ENCODE assay signal across 2 cellular contexts in the genomic region with DNA sequence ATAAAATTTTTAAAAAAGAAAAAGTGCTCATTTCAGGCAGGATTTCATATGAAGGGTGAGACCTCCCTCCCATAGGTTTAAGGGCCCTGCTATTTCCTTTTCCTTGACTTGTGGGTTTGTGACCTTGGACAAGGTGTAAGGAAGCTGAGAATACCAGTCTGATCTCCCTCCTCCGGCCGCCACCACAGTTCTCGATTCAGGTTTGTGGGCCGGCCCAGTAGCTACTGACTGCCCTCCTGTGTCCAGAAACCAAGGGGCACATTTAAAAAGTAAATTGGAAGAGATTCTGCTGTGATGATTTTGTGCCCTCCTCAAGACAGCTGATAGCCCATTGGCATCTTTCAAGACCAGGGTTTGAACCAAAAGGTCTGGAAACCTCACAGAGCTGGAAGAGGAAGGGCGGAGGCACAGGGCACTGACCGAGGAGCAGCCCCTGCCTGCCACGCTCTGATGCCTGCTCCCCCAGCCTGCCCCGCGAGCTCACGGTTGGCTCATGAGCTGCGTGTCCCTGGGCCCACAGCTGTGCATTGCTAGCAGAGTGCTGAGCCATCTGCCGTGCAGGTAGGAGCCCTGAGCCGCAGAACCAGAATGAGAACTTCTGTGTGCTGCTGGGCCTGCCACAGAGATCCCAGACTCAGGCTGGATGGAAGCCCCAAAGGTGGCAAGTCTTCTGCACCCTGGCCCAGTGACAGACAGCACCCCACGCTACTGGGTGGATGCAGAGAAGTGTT.
TF ChIP-seq lines count a peak whose summit lies in the region.

No MANE protein-coding gene starts in this region.

TF ChIP-seq in GM23338, 12 proteins besides CTCF, POLR2A, EP300 and RAD21 (continues in another document):
- no peak for TF ChIP-seq STAT1 (IDR thresholded peaks at IDR 0.05; ENCODE audit: unreplicated experiment)
- no peak for TF ChIP-seq REST (IDR thresholded peaks at IDR 0.05; ENCODE audit: unreplicated experiment)
- TF ChIP-seq ZNF331 (CRISPR knock-in tag; IDR thresholded peaks at IDR 0.05; ENCODE audit: low read depth), result no peak
- TF ChIP-seq NANOG (IDR thresholded peaks at IDR 0.05; ENCODE audit: borderline replicate concordance), result no peak
- TF ChIP-seq POLR2AphosphoS5 (IDR thresholded peaks at IDR 0.05; ENCODE audit: low read depth), result no peak
- no peak for TF ChIP-seq JUNB (IDR thresholded peaks at IDR 0.05; ENCODE audit: unreplicated experiment)
- no peak for TF ChIP-seq ETS1 (IDR thresholded peaks at IDR 0.05)
- TF ChIP-seq EZH2 (IDR thresholded peaks at IDR 0.05; ENCODE audit: low read depth, unreplicated experiment), result no peak
- no peak for TF ChIP-seq ZNF114 (CRISPR knock-in tag; IDR thresholded peaks at IDR 0.05)
- TF ChIP-seq CREB1 (CRISPR knock-in tag; IDR thresholded peaks at IDR 0.05; ENCODE audit: low read depth), result no peak

TF ChIP-seq in WTC11, 78 proteins besides CTCF, POLR2A, EP300 and RAD21:
- no peak for TF ChIP-seq AR (CRISPR knock-in tag; IDR thresholded peaks at IDR 0.05)
- TF ChIP-seq, protein P1, sequence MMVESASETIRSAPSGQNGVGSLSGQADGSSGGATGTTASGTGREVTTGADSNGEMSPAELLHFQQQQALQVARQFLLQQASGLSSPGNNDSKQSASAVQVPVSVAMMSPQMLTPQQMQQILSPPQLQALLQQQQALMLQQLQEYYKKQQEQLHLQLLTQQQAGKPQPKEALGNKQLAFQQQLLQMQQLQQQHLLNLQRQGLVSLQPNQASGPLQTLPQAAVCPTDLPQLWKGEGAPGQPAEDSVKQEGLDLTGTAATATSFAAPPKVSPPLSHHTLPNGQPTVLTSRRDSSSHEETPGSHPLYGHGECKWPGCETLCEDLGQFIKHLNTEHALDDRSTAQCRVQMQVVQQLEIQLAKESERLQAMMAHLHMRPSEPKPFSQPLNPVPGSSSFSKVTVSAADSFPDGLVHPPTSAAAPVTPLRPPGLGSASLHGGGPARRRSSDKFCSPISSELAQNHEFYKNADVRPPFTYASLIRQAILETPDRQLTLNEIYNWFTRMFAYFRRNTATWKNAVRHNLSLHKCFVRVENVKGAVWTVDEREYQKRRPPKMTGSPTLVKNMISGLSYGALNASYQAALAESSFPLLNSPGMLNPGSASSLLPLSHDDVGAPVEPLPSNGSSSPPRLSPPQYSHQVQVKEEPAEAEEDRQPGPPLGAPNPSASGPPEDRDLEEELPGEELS (CRISPR knock-in tag; IDR thresholded peaks at IDR 0.05), result no peak
- no peak for TF ChIP-seq USF1 (CRISPR knock-in tag; IDR thresholded peaks at IDR 0.05)
- TF ChIP-seq, protein P2, sequence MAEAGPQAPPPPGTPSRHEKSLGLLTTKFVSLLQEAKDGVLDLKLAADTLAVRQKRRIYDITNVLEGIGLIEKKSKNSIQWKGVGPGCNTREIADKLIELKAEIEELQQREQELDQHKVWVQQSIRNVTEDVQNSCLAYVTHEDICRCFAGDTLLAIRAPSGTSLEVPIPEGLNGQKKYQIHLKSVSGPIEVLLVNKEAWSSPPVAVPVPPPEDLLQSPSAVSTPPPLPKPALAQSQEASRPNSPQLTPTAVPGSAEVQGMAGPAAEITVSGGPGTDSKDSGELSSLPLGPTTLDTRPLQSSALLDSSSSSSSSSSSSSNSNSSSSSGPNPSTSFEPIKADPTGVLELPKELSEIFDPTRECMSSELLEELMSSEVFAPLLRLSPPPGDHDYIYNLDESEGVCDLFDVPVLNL (CRISPR knock-in tag; IDR thresholded peaks at IDR 0.05; ENCODE audit: borderline replicate concordance, low read depth), result no peak
- no peak for TF ChIP-seq HMGXB4 (CRISPR knock-in tag; IDR thresholded peaks at IDR 0.05)
- TF ChIP-seq SOX15 (CRISPR knock-in tag; IDR thresholded peaks at IDR 0.05), result no peak
- no peak for TF ChIP-seq NR1H2 (CRISPR knock-in tag; IDR thresholded peaks at IDR 0.05)
- no peak for TF ChIP-seq ZSCAN18 (CRISPR knock-in tag; IDR thresholded peaks at IDR 0.05)
- TF ChIP-seq RELA (CRISPR knock-in tag; IDR thresholded peaks at IDR 0.05; ENCODE audit: borderline replicate concordance), result no peak
- no peak for TF ChIP-seq TEAD1 (CRISPR knock-in tag; IDR thresholded peaks at IDR 0.05)
- no peak for TF ChIP-seq EMX1 (CRISPR knock-in tag; IDR thresholded peaks at IDR 0.05)
- no peak for TF ChIP-seq FOXP1 (CRISPR knock-in tag; IDR thresholded peaks at IDR 0.05; ENCODE audit: borderline replicate concordance)
- no peak for TF ChIP-seq NFE2L1 (CRISPR knock-in tag; IDR thresholded peaks at IDR 0.05)
- no peak for TF ChIP-seq GRHL2 (CRISPR knock-in tag; IDR thresholded peaks at IDR 0.05; ENCODE audit: insufficient replicate concordance, severe bottlenecking)
- TF ChIP-seq, protein P3, sequence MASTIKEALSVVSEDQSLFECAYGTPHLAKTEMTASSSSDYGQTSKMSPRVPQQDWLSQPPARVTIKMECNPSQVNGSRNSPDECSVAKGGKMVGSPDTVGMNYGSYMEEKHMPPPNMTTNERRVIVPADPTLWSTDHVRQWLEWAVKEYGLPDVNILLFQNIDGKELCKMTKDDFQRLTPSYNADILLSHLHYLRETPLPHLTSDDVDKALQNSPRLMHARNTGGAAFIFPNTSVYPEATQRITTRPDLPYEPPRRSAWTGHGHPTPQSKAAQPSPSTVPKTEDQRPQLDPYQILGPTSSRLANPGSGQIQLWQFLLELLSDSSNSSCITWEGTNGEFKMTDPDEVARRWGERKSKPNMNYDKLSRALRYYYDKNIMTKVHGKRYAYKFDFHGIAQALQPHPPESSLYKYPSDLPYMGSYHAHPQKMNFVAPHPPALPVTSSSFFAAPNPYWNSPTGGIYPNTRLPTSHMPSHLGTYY (CRISPR knock-in tag; IDR thresholded peaks at IDR 0.05), result no peak
- TF ChIP-seq GABPB1 (CRISPR knock-in tag; IDR thresholded peaks at IDR 0.05), result no peak
- no peak for TF ChIP-seq KAT7 (CRISPR knock-in tag; IDR thresholded peaks at IDR 0.05; ENCODE audit: borderline replicate concordance)
- no peak for TF ChIP-seq MYBL2 (CRISPR knock-in tag; IDR thresholded peaks at IDR 0.05)
- no peak for TF ChIP-seq CREM (CRISPR knock-in tag; IDR thresholded peaks at IDR 0.05)
- TF ChIP-seq MLX (CRISPR knock-in tag; IDR thresholded peaks at IDR 0.05), result no peak
